ENCODE assay signal across 9 cellular contexts in the genomic region with DNA sequence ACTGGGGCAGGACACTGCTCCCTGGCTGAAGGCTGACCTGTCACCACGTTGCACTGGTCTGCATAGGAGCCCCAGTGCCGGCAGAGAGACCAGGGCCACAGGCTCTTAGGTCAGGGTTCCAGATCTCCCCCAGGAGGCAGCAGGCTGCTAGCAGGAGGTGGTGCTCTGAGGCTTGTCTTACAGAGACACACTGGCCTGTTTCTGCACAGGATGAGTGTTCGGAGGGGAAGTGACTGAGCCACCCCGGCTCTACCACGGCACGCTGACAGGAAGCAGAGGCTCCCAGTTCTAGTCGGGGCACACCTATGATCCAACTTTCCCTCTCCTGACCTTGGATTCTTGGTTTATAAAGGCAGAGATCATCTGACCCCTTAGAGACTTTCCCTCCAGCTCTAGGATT. TPM values are rescaled to one million over a fixed set of nuclear protein-coding genes. Genes with fewer than 3 reads are reported as not detected.
DNase-seq lines count a peak whose midpoint lies in the region; ATAC-seq lines count a peak whose summit lies in the region.
"Had no signal": no experiment of that assay in that cellular context is flagged by ENCODE, and none has a peak within 500 bp of the region (broad histone marks: within the 10 kb centered on the region; RNA-seq: fewer than 3 reads in every experiment).

No MANE protein-coding gene starts in this region.

- H3K4me3 ChIP-seq in CD8-positive, alpha-beta memory T cell (ENCODE audit: low read length), result no peak overlapping the region
- no peak overlapping the region for H3K4me3 ChIP-seq in MG63

- peaks cover 50 to 59% (median 54%) of the 10 kb centered on the region in 3 donors for H3K4me1 Mint-ChIP-seq in CD8-positive, alpha-beta memory T cell

- H3K27ac Mint-ChIP-seq in CD8-positive, alpha-beta memory T cell, result peak overlapping the region; percentile 87 to 96 (median 92)

- DNase-seq in CD8-positive, alpha-beta memory T cell, result peak; percentile 25 to 68 (median 32)
- DNase-seq in T-helper 1 cell (peak in 3 of 5 donors; percentile 29 to 84 (median 36)), activated gamma-delta T cell treated with Interleukin-2 at 50 U/mL for 16 hours (peak; percentile 54), HUDEP-2 (lab: John Stamatoyannopoulos, UW; ENCODE audit: unreplicated experiment in 76 of 76) (no peak), NCI-H128 (lab: John Stamatoyannopoulos, UW; ENCODE audit: unreplicated experiment) (no peak), MG63 (no peak)
- DNase-seq in stimulated activated CD4-positive, alpha-beta T cell treated with anti-CD3 and anti-CD28 coated beads, Interleukin-15, amount 100 ng/mL, for 24 hours, result peak; percentile 73
- DNase-seq: NCI-H510A treated with DMSO at 0.1 percent for 48 hours had no signal

- H3K27ac ChIP-seq in CD8-positive, alpha-beta memory T cell (ENCODE audit: low read depth, low read length), result no peak overlapping the region

- no peaks in the 10 kb centered on the region for H3K27me3 ChIP-seq in CD8-positive, alpha-beta memory T cell (ENCODE audit: insufficient read depth, low read length, poor library complexity, severe bottlenecking)
- no peaks in the 10 kb centered on the region for H3K27me3 ChIP-seq in MG63

- H3K9me3 ChIP-seq in CD8-positive, alpha-beta memory T cell (ENCODE audit: low read length), result no peaks in the 10 kb centered on the region
- H3K9me3 ChIP-seq in MG63, result no peaks in the 10 kb centered on the region

- peaks cover 13% of the 10 kb centered on the region for H3K36me3 ChIP-seq in CD8-positive, alpha-beta memory T cell (ENCODE audit: insufficient read depth, low read length)
- peaks cover 18% of the 10 kb centered on the region for H3K36me3 ChIP-seq in MG63

- CTCF ChIA-PET in CD8-positive, alpha-beta memory T cell (lab: Charles Lee), result interaction anchor here (0.9 to 2.7 kb wide), 2 partner anchors 9 to 462 kb away, joined by 4 to 10 read pairs; no protein-coding TSS in a partner anchor

- no peak for ATAC-seq in GM18858 (IDR thresholded peaks at IDR 0.05; ENCODE audit: unreplicated experiment)

- POLR2A ChIA-PET in CD8-positive, alpha-beta memory T cell (lab: Charles Lee), result no interaction called here

- H3K9me3 Mint-ChIP-seq in CD8-positive, alpha-beta memory T cell, result no peaks in the 10 kb centered on the region

- peaks cover 4 to 38% (median 7%) of the 10 kb centered on the region in 3 donors for H3K36me3 Mint-ChIP-seq in CD8-positive, alpha-beta memory T cell

- H3K27me3 Mint-ChIP-seq in CD8-positive, alpha-beta memory T cell, result peaks cover 0 to 2% of the 10 kb centered on the region in 2 donors

- peak overlapping the region in 6 of 7 donors; percentile 30 to 67 (median 54) for H3K4me3 Mint-ChIP-seq in CD8-positive, alpha-beta memory T cell

- peaks cover 41% of the 10 kb centered on the region for H3K4me1 ChIP-seq in CD8-positive, alpha-beta memory T cell (ENCODE audit: insufficient read depth, low read length)

RNA-seq across cellular contexts. Expression of a gene that starts 8.6 kb away (rescaled TPM):
- total RNA-seq in CD8-positive, alpha-beta memory T cell, result 1 to 10 TPM in 1 of 2 experiments, under 1 TPM in 1; 0.84 to 1.1 TPM
- 0.97 TPM for polyA plus RNA-seq in CD8-positive, alpha-beta memory T cell
- not detected in 2 replicates for total RNA-seq in MG63 (2014; rRNA removed; shearing (Covaris generic); ENCODE audit: low replicate concordance)

Comparison
In these comparisons a context has a peak if more than half of its experiments do, and no peak if none do; other contexts are left out.
1. DNase-seq: peak in CD8-positive, alpha-beta memory T cell (5 of 5), T-helper 1 cell (3 of 5), activated gamma-delta T cell treated with Interleukin-2 at 50 U/mL for 16 hours (single experiment) and stimulated activated CD4-positive, alpha-beta T cell treated with anti-CD3 and anti-CD28 coated beads, Interleukin-15, amount 100 ng/mL, for 24 hours (single experiment); none in HUDEP-2 (0 of 76), NCI-H128 (single experiment) and MG63 (single experiment).